2 cellular contexts compared by ENCODE assay signal in the genomic region with DNA sequence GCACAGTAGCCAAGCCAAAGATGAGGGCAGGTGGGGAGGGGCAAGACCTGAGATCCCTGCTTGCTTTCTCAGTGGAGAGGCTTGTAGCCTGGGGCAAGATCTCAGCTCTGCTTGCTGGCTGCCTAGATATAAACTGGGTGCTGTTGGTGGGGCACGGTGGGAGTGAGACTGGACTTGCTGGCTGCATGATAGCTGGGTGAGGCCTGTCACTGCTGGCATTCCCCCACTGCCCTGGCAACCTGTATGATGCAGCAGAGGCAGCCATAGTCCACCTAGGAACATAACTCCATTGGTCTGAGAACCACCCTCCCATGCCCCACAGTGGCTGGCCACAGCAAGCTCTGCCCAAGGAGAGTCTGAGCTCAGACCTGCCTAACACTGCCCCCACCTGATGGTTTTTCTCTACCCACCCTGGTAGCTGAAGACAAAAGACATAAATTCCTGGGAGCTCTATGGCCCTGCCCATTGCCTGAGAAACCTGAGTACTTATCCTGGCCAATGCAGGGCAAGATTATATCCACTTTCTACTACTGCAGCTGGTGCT.
TF ChIP-seq lines count a peak whose summit lies in the region.

No MANE protein-coding gene starts in this region.

TF ChIP-seq in HCT116, 20 proteins besides CTCF, POLR2A, EP300 and RAD21:
- TF ChIP-seq, protein P1, sequence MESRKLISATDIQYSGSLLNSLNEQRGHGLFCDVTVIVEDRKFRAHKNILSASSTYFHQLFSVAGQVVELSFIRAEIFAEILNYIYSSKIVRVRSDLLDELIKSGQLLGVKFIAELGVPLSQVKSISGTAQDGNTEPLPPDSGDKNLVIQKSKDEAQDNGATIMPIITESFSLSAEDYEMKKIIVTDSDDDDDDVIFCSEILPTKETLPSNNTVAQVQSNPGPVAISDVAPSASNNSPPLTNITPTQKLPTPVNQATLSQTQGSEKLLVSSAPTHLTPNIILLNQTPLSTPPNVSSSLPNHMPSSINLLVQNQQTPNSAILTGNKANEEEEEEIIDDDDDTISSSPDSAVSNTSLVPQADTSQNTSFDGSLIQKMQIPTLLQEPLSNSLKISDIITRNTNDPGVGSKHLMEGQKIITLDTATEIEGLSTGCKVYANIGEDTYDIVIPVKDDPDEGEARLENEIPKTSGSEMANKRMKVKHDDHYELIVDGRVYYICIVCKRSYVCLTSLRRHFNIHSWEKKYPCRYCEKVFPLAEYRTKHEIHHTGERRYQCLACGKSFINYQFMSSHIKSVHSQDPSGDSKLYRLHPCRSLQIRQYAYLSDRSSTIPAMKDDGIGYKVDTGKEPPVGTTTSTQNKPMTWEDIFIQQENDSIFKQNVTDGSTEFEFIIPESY (IDR thresholded peaks at IDR 0.05; ENCODE audit: extremely low read depth, insufficient replicate concordance, low read length): no peak
- TF ChIP-seq EZH2 (IDR thresholded peaks at IDR 0.05): no peak
- no peak for TF ChIP-seq POLR2AphosphoS5 (IDR thresholded peaks at IDR 0.05; ENCODE audit: low read depth, low read length)
- TF ChIP-seq ZNF274 (IDR thresholded peaks at IDR 0.05; ENCODE audit: low read depth, low read length): no peak
- TF ChIP-seq, protein P2, sequence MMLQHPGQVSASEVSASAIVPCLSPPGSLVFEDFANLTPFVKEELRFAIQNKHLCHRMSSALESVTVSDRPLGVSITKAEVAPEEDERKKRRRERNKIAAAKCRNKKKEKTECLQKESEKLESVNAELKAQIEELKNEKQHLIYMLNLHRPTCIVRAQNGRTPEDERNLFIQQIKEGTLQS (IDR thresholded peaks at IDR 0.05): no peak
- TF ChIP-seq MAX (IDR thresholded peaks at IDR 0.05): no peak
- TF ChIP-seq, protein P3, sequence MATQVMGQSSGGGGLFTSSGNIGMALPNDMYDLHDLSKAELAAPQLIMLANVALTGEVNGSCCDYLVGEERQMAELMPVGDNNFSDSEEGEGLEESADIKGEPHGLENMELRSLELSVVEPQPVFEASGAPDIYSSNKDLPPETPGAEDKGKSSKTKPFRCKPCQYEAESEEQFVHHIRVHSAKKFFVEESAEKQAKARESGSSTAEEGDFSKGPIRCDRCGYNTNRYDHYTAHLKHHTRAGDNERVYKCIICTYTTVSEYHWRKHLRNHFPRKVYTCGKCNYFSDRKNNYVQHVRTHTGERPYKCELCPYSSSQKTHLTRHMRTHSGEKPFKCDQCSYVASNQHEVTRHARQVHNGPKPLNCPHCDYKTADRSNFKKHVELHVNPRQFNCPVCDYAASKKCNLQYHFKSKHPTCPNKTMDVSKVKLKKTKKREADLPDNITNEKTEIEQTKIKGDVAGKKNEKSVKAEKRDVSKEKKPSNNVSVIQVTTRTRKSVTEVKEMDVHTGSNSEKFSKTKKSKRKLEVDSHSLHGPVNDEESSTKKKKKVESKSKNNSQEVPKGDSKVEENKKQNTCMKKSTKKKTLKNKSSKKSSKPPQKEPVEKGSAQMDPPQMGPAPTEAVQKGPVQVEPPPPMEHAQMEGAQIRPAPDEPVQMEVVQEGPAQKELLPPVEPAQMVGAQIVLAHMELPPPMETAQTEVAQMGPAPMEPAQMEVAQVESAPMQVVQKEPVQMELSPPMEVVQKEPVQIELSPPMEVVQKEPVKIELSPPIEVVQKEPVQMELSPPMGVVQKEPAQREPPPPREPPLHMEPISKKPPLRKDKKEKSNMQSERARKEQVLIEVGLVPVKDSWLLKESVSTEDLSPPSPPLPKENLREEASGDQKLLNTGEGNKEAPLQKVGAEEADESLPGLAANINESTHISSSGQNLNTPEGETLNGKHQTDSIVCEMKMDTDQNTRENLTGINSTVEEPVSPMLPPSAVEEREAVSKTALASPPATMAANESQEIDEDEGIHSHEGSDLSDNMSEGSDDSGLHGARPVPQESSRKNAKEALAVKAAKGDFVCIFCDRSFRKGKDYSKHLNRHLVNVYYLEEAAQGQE (IDR thresholded peaks at IDR 0.05; ENCODE audit: low read depth): no peak
- TF ChIP-seq YY1 (IDR thresholded peaks at IDR 0.05; ENCODE audit: extremely low read depth, insufficient replicate concordance, low read depth, low read length): no peak
- TF ChIP-seq SIN3A (IDR thresholded peaks at IDR 0.05; ENCODE audit: low read depth): no peak
- no peak for TF ChIP-seq ELF1 (IDR thresholded peaks at IDR 0.05; ENCODE audit: borderline replicate concordance, low read depth)
- TF ChIP-seq JUND (IDR thresholded peaks at IDR 0.05): no peak

TF ChIP-seq in WTC11, 78 proteins besides CTCF, POLR2A, EP300 and RAD21 (continued from another document and continues in another):
- TF ChIP-seq, protein P4, sequence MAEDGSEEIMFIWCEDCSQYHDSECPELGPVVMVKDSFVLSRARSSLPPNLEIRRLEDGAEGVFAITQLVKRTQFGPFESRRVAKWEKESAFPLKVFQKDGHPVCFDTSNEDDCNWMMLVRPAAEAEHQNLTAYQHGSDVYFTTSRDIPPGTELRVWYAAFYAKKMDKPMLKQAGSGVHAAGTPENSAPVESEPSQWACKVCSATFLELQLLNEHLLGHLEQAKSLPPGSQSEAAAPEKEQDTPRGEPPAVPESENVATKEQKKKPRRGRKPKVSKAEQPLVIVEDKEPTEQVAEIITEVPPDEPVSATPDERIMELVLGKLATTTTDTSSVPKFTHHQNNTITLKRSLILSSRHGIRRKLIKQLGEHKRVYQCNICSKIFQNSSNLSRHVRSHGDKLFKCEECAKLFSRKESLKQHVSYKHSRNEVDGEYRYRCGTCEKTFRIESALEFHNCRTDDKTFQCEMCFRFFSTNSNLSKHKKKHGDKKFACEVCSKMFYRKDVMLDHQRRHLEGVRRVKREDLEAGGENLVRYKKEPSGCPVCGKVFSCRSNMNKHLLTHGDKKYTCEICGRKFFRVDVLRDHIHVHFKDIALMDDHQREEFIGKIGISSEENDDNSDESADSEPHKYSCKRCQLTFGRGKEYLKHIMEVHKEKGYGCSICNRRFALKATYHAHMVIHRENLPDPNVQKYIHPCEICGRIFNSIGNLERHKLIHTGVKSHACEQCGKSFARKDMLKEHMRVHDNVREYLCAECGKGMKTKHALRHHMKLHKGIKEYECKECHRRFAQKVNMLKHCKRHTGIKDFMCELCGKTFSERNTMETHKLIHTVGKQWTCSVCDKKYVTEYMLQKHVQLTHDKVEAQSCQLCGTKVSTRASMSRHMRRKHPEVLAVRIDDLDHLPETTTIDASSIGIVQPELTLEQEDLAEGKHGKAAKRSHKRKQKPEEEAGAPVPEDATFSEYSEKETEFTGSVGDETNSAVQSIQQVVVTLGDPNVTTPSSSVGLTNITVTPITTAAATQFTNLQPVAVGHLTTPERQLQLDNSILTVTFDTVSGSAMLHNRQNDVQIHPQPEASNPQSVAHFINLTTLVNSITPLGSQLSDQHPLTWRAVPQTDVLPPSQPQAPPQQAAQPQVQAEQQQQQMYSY (CRISPR knock-in tag; IDR thresholded peaks at IDR 0.05): no peak
- TF ChIP-seq ZNF532 (CRISPR knock-in tag; IDR thresholded peaks at IDR 0.05; ENCODE audit: borderline replicate concordance): no peak
- no peak for TF ChIP-seq USF1 (CRISPR knock-in tag; IDR thresholded peaks at IDR 0.05)
- no peak for TF ChIP-seq ATF6 (CRISPR knock-in tag; IDR thresholded peaks at IDR 0.05)
- TF ChIP-seq, protein P5, sequence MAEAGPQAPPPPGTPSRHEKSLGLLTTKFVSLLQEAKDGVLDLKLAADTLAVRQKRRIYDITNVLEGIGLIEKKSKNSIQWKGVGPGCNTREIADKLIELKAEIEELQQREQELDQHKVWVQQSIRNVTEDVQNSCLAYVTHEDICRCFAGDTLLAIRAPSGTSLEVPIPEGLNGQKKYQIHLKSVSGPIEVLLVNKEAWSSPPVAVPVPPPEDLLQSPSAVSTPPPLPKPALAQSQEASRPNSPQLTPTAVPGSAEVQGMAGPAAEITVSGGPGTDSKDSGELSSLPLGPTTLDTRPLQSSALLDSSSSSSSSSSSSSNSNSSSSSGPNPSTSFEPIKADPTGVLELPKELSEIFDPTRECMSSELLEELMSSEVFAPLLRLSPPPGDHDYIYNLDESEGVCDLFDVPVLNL (CRISPR knock-in tag; IDR thresholded peaks at IDR 0.05; ENCODE audit: borderline replicate concordance, low read depth): no peak
- no peak for TF ChIP-seq GTF2I (CRISPR knock-in tag; conservative IDR thresholded peaks at IDR 0.05)
- TF ChIP-seq SMAD3 (CRISPR knock-in tag; IDR thresholded peaks at IDR 0.05; ENCODE audit: borderline replicate concordance): no peak
- TF ChIP-seq, protein P6, sequence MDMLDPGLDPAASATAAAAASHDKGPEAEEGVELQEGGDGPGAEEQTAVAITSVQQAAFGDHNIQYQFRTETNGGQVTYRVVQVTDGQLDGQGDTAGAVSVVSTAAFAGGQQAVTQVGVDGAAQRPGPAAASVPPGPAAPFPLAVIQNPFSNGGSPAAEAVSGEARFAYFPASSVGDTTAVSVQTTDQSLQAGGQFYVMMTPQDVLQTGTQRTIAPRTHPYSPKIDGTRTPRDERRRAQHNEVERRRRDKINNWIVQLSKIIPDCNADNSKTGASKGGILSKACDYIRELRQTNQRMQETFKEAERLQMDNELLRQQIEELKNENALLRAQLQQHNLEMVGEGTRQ (CRISPR knock-in tag; IDR thresholded peaks at IDR 0.05): no peak
- TF ChIP-seq MYBL2 (CRISPR knock-in tag; IDR thresholded peaks at IDR 0.05): no peak
- TF ChIP-seq NFYB (CRISPR knock-in tag; conservative IDR thresholded peaks at IDR 0.05; ENCODE audit: low read depth): no peak
- TF ChIP-seq CBFB (CRISPR knock-in tag; IDR thresholded peaks at IDR 0.05; ENCODE audit: low read depth): no peak
- no peak for TF ChIP-seq FOXP4 (CRISPR knock-in tag; IDR thresholded peaks at IDR 0.05)
- TF ChIP-seq EMX1 (CRISPR knock-in tag; IDR thresholded peaks at IDR 0.05): no peak
- no peak for TF ChIP-seq SMAD4 (CRISPR knock-in tag; IDR thresholded peaks at IDR 0.05)
